Comparison of ENCODE assay signal across 10 cellular contexts in the genomic region with DNA sequence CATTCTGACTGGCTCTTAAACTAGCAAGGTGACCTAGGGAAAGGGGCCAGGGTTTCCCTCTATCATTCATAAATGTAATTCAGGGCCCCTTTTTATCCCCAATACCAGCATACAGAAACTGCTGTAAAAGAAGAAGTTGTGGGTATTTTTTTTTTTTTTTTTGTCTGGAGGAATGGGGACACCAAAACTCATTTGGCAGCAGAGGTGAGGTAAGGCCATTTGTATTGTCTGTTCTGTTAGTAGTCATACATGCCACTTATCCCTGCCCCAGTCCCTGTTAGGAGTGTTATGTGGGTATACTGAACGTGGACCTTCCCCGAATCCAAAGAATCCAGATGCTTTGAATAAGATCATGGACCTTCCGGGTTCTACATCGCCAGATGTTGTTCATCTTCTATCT. TPM values are rescaled to one million over a fixed set of nuclear protein-coding genes. Genes with fewer than 3 reads are reported as not detected.
A peak's percentile ranks its signal among the peaks of the same experiment; 100 is the strongest.
DNase-seq lines count a peak whose midpoint lies in the region; ATAC-seq and TF ChIP-seq lines count a peak whose summit lies in the region.
"Had no signal": no experiment of that assay in that cellular context is flagged by ENCODE, and none has a peak within 500 bp of the region (broad histone marks: within the 10 kb centered on the region; RNA-seq: fewer than 3 reads in every experiment).

No MANE protein-coding gene starts in this region.

- peak overlapping the region; percentile 98 to 99 for H3K27ac Mint-ChIP-seq in effector memory CD8-positive, alpha-beta T cell
- peak overlapping the region; percentile 100 for H3K27ac Mint-ChIP-seq in osteocyte (ENCODE audit: unreplicated experiment)

- no peaks in the 10 kb centered on the region for H3K9me3 Mint-ChIP-seq in effector memory CD8-positive, alpha-beta T cell
- H3K9me3 Mint-ChIP-seq in osteocyte (ENCODE audit: unreplicated experiment) = no peaks in the 10 kb centered on the region

- peaks cover 54 to 67% of the 10 kb centered on the region in 2 donors for H3K4me1 Mint-ChIP-seq in effector memory CD8-positive, alpha-beta T cell (ENCODE audit: low read depth in 2 of 2)
- H3K4me1 Mint-ChIP-seq in osteocyte (ENCODE audit: unreplicated experiment) = peaks cover 68% of the 10 kb centered on the region

- H3K27me3 ChIP-seq in NT2/D1 (ENCODE audit: insufficient read depth, insufficient read length) = no peaks in the 10 kb centered on the region

- H3K4me3 ChIP-seq in NT2/D1 (ENCODE audit: insufficient read length, low read depth) = peak overlapping the region; percentile 97

- H3K9ac ChIP-seq in ES-I3 (ENCODE audit: low read depth, low read length) (peak overlapping the region; percentile 93), NT2/D1 (ENCODE audit: insufficient read length, low read depth) (peak overlapping the region; percentile 98)

- peaks cover 40% of the 10 kb centered on the region for H3K36me3 Mint-ChIP-seq in effector memory CD8-positive, alpha-beta T cell (ENCODE audit: insufficient read depth)
- H3K36me3 Mint-ChIP-seq in osteocyte (ENCODE audit: unreplicated experiment) = peaks cover 18% of the 10 kb centered on the region

- H3K27me3 Mint-ChIP-seq in effector memory CD8-positive, alpha-beta T cell = no peaks in the 10 kb centered on the region
- no peaks in the 10 kb centered on the region for H3K27me3 Mint-ChIP-seq in osteocyte (ENCODE audit: unreplicated experiment)

- peak overlapping the region; percentile 95 to 97 for H3K4me3 Mint-ChIP-seq in effector memory CD8-positive, alpha-beta T cell
- H3K4me3 Mint-ChIP-seq in osteocyte (ENCODE audit: unreplicated experiment) = peak overlapping the region; percentile 97

- ATAC-seq in effector memory CD8-positive, alpha-beta T cell (replicated peaks) = no peak
- ATAC-seq in HG02938 (IDR thresholded peaks at IDR 0.05; ENCODE audit: unreplicated experiment) = no peak

- H3K36me3 ChIP-seq in ES-I3 (ENCODE audit: insufficient read depth, low read length) (no peaks in the 10 kb centered on the region; the same call in 1 of the 2 replicates), NT2/D1 (ENCODE audit: insufficient read depth, insufficient read length, low read length) (peaks cover 45% of the 10 kb centered on the region)

- TF ChIP-seq CTCF in osteocyte (IDR thresholded peaks at IDR 0.05) = no peak

- H3K9me3 ChIP-seq in ES-I3 (ENCODE audit: control insufficient read depth, insufficient read depth, low read length) (no peaks in the 10 kb centered on the region), NT2/D1 (ENCODE audit: insufficient read depth, low read length) (no peaks in the 10 kb centered on the region)

- H3K4me1 ChIP-seq in ES-I3 (ENCODE audit: insufficient read depth, low read length) (peaks cover 41% of the 10 kb centered on the region), NT2/D1 (ENCODE audit: insufficient read depth, insufficient read length) (no peaks in the 10 kb centered on the region)

- DNase-seq in NT2/D1 (ENCODE audit: low read depth, low spot score) = no peak
- no peak for DNase-seq in effector memory CD8-positive, alpha-beta T cell
- DNase-seq in osteocyte (ENCODE audit: extremely low spot score, unreplicated experiment) = no peak
- DNase-seq in NCI-H187 (lab: John Stamatoyannopoulos, UW) = no peak
- DNase-seq in NCI-H510A (lab: John Stamatoyannopoulos, UW) = no peak
- DNase-seq in NCI-H1436 (lab: John Stamatoyannopoulos, UW) = no peak
- DNase-seq: activated CD8-positive, alpha-beta memory T cell treated with anti-CD3 and anti-CD28 coated beads, Interleukin-2, amount 50 U/mL, for 48 hours; stimulated activated CD4-positive, alpha-beta T cell treated with anti-CD3 and anti-CD28 coated beads, Interleukin-4, amount 100 ng/mL, for 24 hours had no signal

RNA-seq across cellular contexts. Expression of a gene that starts 1.7 kb away (rescaled TPM):
- total RNA-seq in osteocyte = 547 and 557 TPM in 2 replicates

RNA-seq across cellular contexts. Expression of a gene that starts 1.9 kb away (rescaled TPM):
- 839 and 856 TPM in 2 replicates for total RNA-seq in osteocyte

RNA-seq across cellular contexts. Expression of a gene that starts 38.7 kb away (rescaled TPM):
- total RNA-seq in osteocyte = 54.5 and 70.1 TPM in 2 replicates
